In genomic region chr7:76612232-76612631, GRCh38 we compare ENCODE assay signal across 6 cellular contexts. TPM values are rescaled to one million over a fixed set of nuclear protein-coding genes. Genes with fewer than 3 reads are reported as not detected.
DNase-seq lines count a peak whose midpoint lies in the region; ATAC-seq, FAIRE-seq and TF ChIP-seq lines count a peak whose summit lies in the region.
"Not testable (repeated sequence)": the region's sequence is repeated elsewhere in the genome, so short reads cannot be mapped to it uniquely, and the experiment has no call there.

No MANE protein-coding gene starts in this region.

- not testable (repeated sequence) for H3K4me1 ChIP-seq in HCT116 (ENCODE audit: control insufficient read depth in 1 of 2, insufficient read depth in 2 of 2, low read length in 2 of 2); RWPE2 (ENCODE audit: insufficient read depth, poor library complexity, severe bottlenecking); keratinocyte (ENCODE audit: control insufficient read depth, extremely low read depth, insufficient read depth, low read length); lung (ENCODE audit: control insufficient read depth in 2 of 2, insufficient read depth in 2 of 2, low read length in 2 of 2); psoas muscle

- not testable (repeated sequence) for H3K4me2 ChIP-seq in HCT116 (ENCODE audit: low read length); keratinocyte (ENCODE audit: control insufficient read depth, extremely low read depth, insufficient read depth, low read depth, low read length)

- 0 out of 2 replicates have a peak, but pooled peaks have one; percentile 24 for ATAC-seq in HCT116
- ATAC-seq in RWPE2 (ENCODE audit: low read depth), result peak; percentile 36
- peak; percentile 43 for ATAC-seq in esophagus mucosa
- peak; percentile 55 for ATAC-seq in lung (ENCODE audit: insufficient read depth, low FRiP score)
- peak in 3 of 4 donors; percentile 49 to 58 (median 54) for ATAC-seq in psoas muscle

- not testable (repeated sequence) for H3K79me2 ChIP-seq in HCT116 (ENCODE audit: insufficient read depth, low read length); keratinocyte (ENCODE audit: control insufficient read depth, insufficient read depth, low read length)

- DNase-seq in HCT116 (ENCODE audit: low read depth, low spot score); RWPE2 (ENCODE audit: low spot score); keratinocyte (ENCODE audit: low read depth, low spot score); lung (ENCODE audit: low spot score); psoas muscle: not testable (repeated sequence)

- not testable (repeated sequence) for H3K9me2 ChIP-seq in HCT116 (ENCODE audit: insufficient read depth)

- TF ChIP-seq RAD21 in HCT116 (IDR thresholded peaks at IDR 0.05; ENCODE audit: low read depth), result not testable (repeated sequence)

- H3K9me1 ChIP-seq in keratinocyte (ENCODE audit: control insufficient read depth, extremely low read depth, insufficient read depth, low read length), result not testable (repeated sequence)

- H3K27ac ChIP-seq in HCT116 (ENCODE audit: low read depth, low read length); keratinocyte (ENCODE audit: control insufficient read depth, insufficient read depth, low read length); lung (ENCODE audit: low read depth in 1 of 2, low read length in 1 of 2); psoas muscle: not testable (repeated sequence)
- H3K27ac ChIP-seq in RWPE2 (ENCODE audit: poor library complexity, severe bottlenecking), result peak overlapping the region; percentile 41

- H3K9me3 ChIP-seq in HCT116 (ENCODE audit: control insufficient read depth in 1 of 2, insufficient read depth in 1 of 2, low read depth in 1 of 2, low read length in 2 of 2); RWPE2 (ENCODE audit: severe bottlenecking); keratinocyte (ENCODE audit: control insufficient read depth, low read depth, low read length); lung (ENCODE audit: control insufficient read depth in 2 of 2, insufficient read depth in 1 of 2, low read length in 1 of 2); psoas muscle: not testable (repeated sequence)

- H3K27me3 ChIP-seq in HCT116 (ENCODE audit: insufficient read depth, low read length); RWPE2 (ENCODE audit: insufficient read depth, poor library complexity, severe bottlenecking); keratinocyte (ENCODE audit: control insufficient read depth, extremely low read depth, insufficient read depth, low read length); lung (ENCODE audit: control insufficient read depth, insufficient read depth); psoas muscle (ENCODE audit: insufficient read depth in 3 of 3, low read length in 2 of 3): not testable (repeated sequence)

- peak; percentile 87 for FAIRE-seq in keratinocyte (lab: Jason Lieb, UNC)

- TF ChIP-seq POLR2A in HCT116 (IDR thresholded peaks at IDR 0.05; ENCODE audit: borderline replicate concordance, extremely low read depth, insufficient read depth, insufficient read length), result not testable (repeated sequence)

- BruUV-seq in HCT116 (replicated peaks; lab: Mats Ljungman, UMichigan), result not testable (repeated sequence)

- H4K20me1 ChIP-seq in HCT116 (ENCODE audit: insufficient read depth); keratinocyte (ENCODE audit: control insufficient read depth, extremely low read depth, insufficient read depth, low read length): not testable (repeated sequence)

- CTCF ChIA-PET in HCT116 (lab: Charles Lee), result not testable (repeated sequence)

- intact Hi-C loops in HCT116 (cut with micrococcal nuclease); psoas muscle (cut with DNase I): not testable (repeated sequence)

- H2AFZ ChIP-seq in HCT116 (ENCODE audit: low read depth, low read length, poor library complexity, severe bottlenecking); keratinocyte (ENCODE audit: control insufficient read depth, low read length): not testable (repeated sequence)

- H3K36me3 ChIP-seq in HCT116 (ENCODE audit: control insufficient read depth in 1 of 2, insufficient read depth in 2 of 2, low read length in 2 of 2); keratinocyte (ENCODE audit: control insufficient read depth in 2 of 2, extremely low read depth in 1 of 2, insufficient read depth in 2 of 2, low read length in 2 of 2); lung (ENCODE audit: control insufficient read depth in 2 of 2, insufficient read depth in 2 of 2, low read length in 2 of 2): not testable (repeated sequence)
- peaks cover 12% of the 10 kb centered on the region for H3K36me3 ChIP-seq in RWPE2 (ENCODE audit: low read depth)
- H3K36me3 ChIP-seq in psoas muscle (ENCODE audit: insufficient read depth in 1 of 2, low read depth in 1 of 2), result peaks cover 0 to 21% of the 10 kb centered on the region in 2 donors

- H3K4me3 ChIP-seq in HCT116 (replicated peaks in 1 of 2; ENCODE audit: low read depth in 1 of 2, low read length in 2 of 2); RWPE2 (ENCODE audit: severe bottlenecking); keratinocyte (ENCODE audit: control insufficient read depth in 2 of 3, extremely low read depth in 1 of 3, insufficient read depth in 2 of 3, low read depth in 1 of 3, low read length in 3 of 3); lung; psoas muscle: not testable (repeated sequence)

- dilution Hi-C loops in keratinocyte (cut with MboI; ENCODE audit: extremely low pct_ligation_motif_present, low sequenced_read_pairs), result not testable (repeated sequence)

- no CpG with 5 or more reads among the region's 3 CpGs for WGBS in lung, 2 donors
- no CpG with 5 or more reads among the region's 3 CpGs for WGBS in psoas muscle, 3 donors

- POLR2A ChIA-PET in HCT116 (lab: Charles Lee), result not testable (repeated sequence)

- not testable (repeated sequence) for TF ChIP-seq CTCF in HCT116 (IDR thresholded peaks at IDR 0.05 in 2 of 3, conservative IDR thresholded peaks at IDR 0.05 in 1 of 3; ENCODE audit: borderline replicate concordance in 1 of 3, insufficient read depth in 1 of 3, low read depth in 2 of 3, low read length in 2 of 3); RWPE2 (IDR thresholded peaks at IDR 0.05; ENCODE audit: poor library complexity, severe bottlenecking); keratinocyte (optimal IDR thresholded peaks at IDR 0.05 in 1 of 3, IDR thresholded peaks at IDR 0.05 in 1 of 3, conservative IDR thresholded peaks at IDR 0.05 in 1 of 3; ENCODE audit: extremely low read depth in 1 of 3, insufficient read depth in 2 of 3, low read length in 3 of 3); lung (IDR thresholded peaks at IDR 0.05; ENCODE audit: control extremely low read depth, extremely low read depth); psoas muscle (IDR thresholded peaks at IDR 0.05)

- RAD21 ChIA-PET in HCT116 (lab: Charles Lee; ENCODE audit: low non-redundant PET in 1 of 2, low total read pairs in 2 of 2, uncharacterized antibody in 2 of 2, unreplicated experiment in 2 of 2), result not testable (repeated sequence)

- not testable (repeated sequence) for H3K9ac ChIP-seq in HCT116 (ENCODE audit: low read length); keratinocyte (ENCODE audit: control insufficient read depth, extremely low read depth, insufficient read depth, low read length)

RNA-seq across cellular contexts. Expression of gene POMZP3, which starts 14.8 kb away (rescaled TPM):
- total RNA-seq in HCT116 (2021; ENCODE audit: unreplicated experiment) (20.1 TPM), esophagus mucosa (14.7 TPM), lung (10 to 100 TPM in 1 of 2 donors, 1 to 10 TPM in 1; 7.8 to 25.8 TPM), psoas muscle (10 to 100 TPM in 2 of 4 donors, 1 to 10 TPM in 2; 3.5 to 30.5 (median 13.7) TPM)
- 14.4 and 15.1 TPM in 2 replicates for polyA plus RNA-seq in HCT116 (2012)
- polyA plus RNA-seq in keratinocyte (6.9 to 11.7 TPM (median 9.1 TPM) in 3 replicates), lung (10 to 100 TPM in 1 of 2 donors, 1 to 10 TPM in 1; 6.8 to 11.6 TPM), psoas muscle (10 to 100 TPM in 2 of 3 donors, 1 to 10 TPM in 1; 3.7 to 19.1 (median 10.3) TPM)
- polyA plus RNA-seq in keratinocyte (2011; ENCODE audit: low read depth), result 14.9 TPM
- 8.7 and 8.9 TPM in 2 replicates for polyA plus RNA-seq in keratinocyte (2011; cell fraction: cytosol; rRNA removed)
- polyA plus RNA-seq in keratinocyte (2011; cell fraction: nucleus; rRNA removed), result 5.9 and 6.2 TPM in 2 replicates
- 22.3 and 24.1 TPM in 2 replicates for polyA plus RNA-seq in keratinocyte (2012; ENCODE audit: low replicate concordance)
- 10.9 to 32.7 TPM (median 15.6 TPM) in 3 replicates for polyA minus RNA-seq in keratinocyte
- polyA minus RNA-seq in keratinocyte (2011; cell fraction: cytosol; rRNA and poly(A)+ RNA removed), result 13.8 TPM
- 5.1 and 7.7 TPM in 2 replicates for polyA minus RNA-seq in keratinocyte (2011; cell fraction: nucleus; rRNA and poly(A)+ RNA removed)
